Comparison of ENCODE assay signal across 8 cellular contexts in genomic region chr17:10697092-10698081, GRCh38. TPM values are rescaled to one million over a fixed set of nuclear protein-coding genes. Genes with fewer than 3 reads are reported as not detected.
DNase-seq lines count a peak whose midpoint lies in the region; ATAC-seq and TF ChIP-seq lines count a peak whose summit lies in the region.

ADPRM (plus strand) TSS chr17:10697594; CDS start chr17:10704927, 7,333 bp downstream.
SCO1 (minus strand) TSS chr17:10697533; CDS start chr17:10697507, 26 bp downstream.

- H3K4me1 Mint-ChIP-seq in GM23338 (peaks cover 9% of the 10 kb centered on the region; the same call in 2 of the 3 replicates), natural killer cell (peaks cover 49 to 50% of the 10 kb centered on the region in 2 donors)

- H3K4me3 Mint-ChIP-seq in GM23338, result peak within 1 kb of the TSS; percentile 94
- peak within 1 kb of the TSS; percentile 98 for H3K4me3 Mint-ChIP-seq in natural killer cell

- no peaks in the 10 kb centered on the region for H3K27me3 ChIP-seq in GM23338 (ENCODE audit: insufficient read depth)

- CTCF ChIA-PET in RWPE1 (lab: Yijun Ruan, JAX), result no interaction called here

- H3K9me2 ChIP-seq in GM23338 (ENCODE audit: insufficient read depth), result no peaks in the 10 kb centered on the region

- H3K4me2 ChIP-seq in GM23338, result peak within 1 kb of the TSS; percentile 88

- POLR2A ChIA-PET in RWPE1 (lab: Yijun Ruan, JAX; ENCODE audit: low non-redundant PET), result no interaction called here

- H3F3A ChIP-seq in GM23338 (replicated peaks; ENCODE audit: low read depth), result no peaks in the 10 kb centered on the region

- H4K20me1 ChIP-seq in GM23338 (replicated peaks; ENCODE audit: insufficient read depth), result peaks cover 22% of the 10 kb centered on the region

- ATAC-seq in GM23338 (peak; percentile 98), natural killer cell (peak; percentile 92 to 99 (median 96))

- H3K4me3 ChIP-seq in GM23338, result peak within 1 kb of the TSS; percentile 58

- TF ChIP-seq CTCF in GM23338 (conservative IDR thresholded peaks at IDR 0.05; ENCODE audit: low read depth in 2 of 2) (peak; percentile 11 to 26; a peak in 1 of 4 replicates), RWPE1 (conservative IDR thresholded peaks at IDR 0.05; ENCODE audit: low read depth) (no peak), natural killer cell (IDR thresholded peaks at IDR 0.05) (peak; percentile 43)

- intact Hi-C loops in natural killer cell (cut with micrococcal nuclease), result no loop called here

- peaks cover 61% of the 10 kb centered on the region for H3K79me2 ChIP-seq in GM23338 (replicated peaks; ENCODE audit: insufficient read depth)

- no peaks in the 10 kb centered on the region; the same call in 1 of the 2 replicates for H3K4me1 ChIP-seq in GM23338 (ENCODE audit: insufficient read depth)

- peak within 1 kb of the TSS; percentile 30; the same call in 1 of the 2 replicates for H2AFZ ChIP-seq in GM23338

- DNase-seq in ELF-1 (ENCODE audit: low read depth, low spot score) (peak; percentile 96), GM23338 (ENCODE audit: low spot score) (peak; percentile 99), LHCN-M2 (ENCODE audit: low read depth) (peak; percentile 92), RWPE1 (ENCODE audit: low spot score) (peak; percentile 84), fibroblast of peridontal ligament (ENCODE audit: extremely low read depth) (peak; percentile 91), natural killer cell (peak; percentile 83)
- peak; percentile 87 for DNase-seq in activated T-helper 9 cell treated with anti-CD3 and anti-CD28 coated beads, Interleukin-2, amount 50 U/mL, for 16 hours (ENCODE audit: low read depth)
- peak; percentile 91 for DNase-seq in stimulated activated naive CD4-positive, alpha-beta T cell treated with Interleukin-2 at 50 U/mL for 16 hours (lab: John Stamatoyannopoulos, UW)

- H3K27ac ChIP-seq in GM23338 (ENCODE audit: low read depth) (peak within 1 kb of the TSS; percentile 82), RWPE1 (peak within 1 kb of the TSS; percentile 93)

- H3K36me3 Mint-ChIP-seq in GM23338 (ENCODE audit: low read depth) (peaks cover 36% of the 10 kb centered on the region), natural killer cell (peaks cover 10% of the 10 kb centered on the region)

- H3K27ac Mint-ChIP-seq in GM23338 (peak within 1 kb of the TSS; percentile 95), natural killer cell (peak within 1 kb of the TSS; percentile 93)

- peaks cover 3% of the 10 kb centered on the region for H3K27me3 Mint-ChIP-seq in GM23338 (ENCODE audit: insufficient read depth, low read depth, poor library complexity)
- H3K27me3 Mint-ChIP-seq in natural killer cell (ENCODE audit: low read depth in 2 of 2), result no peaks in the 10 kb centered on the region

- H3K9me3 Mint-ChIP-seq in GM23338, result no peaks in the 10 kb centered on the region
- no peaks in the 10 kb centered on the region for H3K9me3 Mint-ChIP-seq in natural killer cell

- peaks cover 28% of the 10 kb centered on the region for H3K36me3 ChIP-seq in GM23338 (ENCODE audit: insufficient read depth)

TF ChIP-seq in GM23338, 12 proteins besides CTCF, POLR2A, EP300 and RAD21 (continues in another document):
- TF ChIP-seq EZH2 (IDR thresholded peaks at IDR 0.05; ENCODE audit: low read depth, unreplicated experiment) (no peak), CREB1 (CRISPR knock-in tag; IDR thresholded peaks at IDR 0.05; ENCODE audit: low read depth) (peak; percentile 49), ZNF114 (CRISPR knock-in tag; IDR thresholded peaks at IDR 0.05) (no peak), ETS1 (IDR thresholded peaks at IDR 0.05) (peak; percentile 76), JUNB (IDR thresholded peaks at IDR 0.05; ENCODE audit: unreplicated experiment) (no peak), POLR2AphosphoS5 (IDR thresholded peaks at IDR 0.05; ENCODE audit: low read depth) (peak; percentile 87), STAT1 (IDR thresholded peaks at IDR 0.05; ENCODE audit: unreplicated experiment) (no peak), REST (IDR thresholded peaks at IDR 0.05; ENCODE audit: unreplicated experiment) (no peak), EZH2phosphoT487 (IDR thresholded peaks at IDR 0.05; ENCODE audit: unreplicated experiment) (no peak), ZNF331 (CRISPR knock-in tag; IDR thresholded peaks at IDR 0.05; ENCODE audit: low read depth) (no peak)

RNA-seq across cellular contexts. Expression of gene ADPRM, which starts in this region (rescaled TPM):
- 4.8 and 8.8 TPM in 2 replicates for total RNA-seq in GM23338 (2014; rRNA removed; shearing (Covaris generic))
- 6.8 and 7.6 TPM in 2 replicates for polyA plus RNA-seq in GM23338 (2016; fragmentation: Nextera tagmentation; extraction: Ambion mirVana)
- total RNA-seq in LHCN-M2 (2014; rRNA removed) (7.3 and 9.4 TPM in 2 replicates), natural killer cell (10 to 100 TPM in 1 of 3 donors, 1 to 10 TPM in 2; 9.5 to 10.7 (median 9.5) TPM)
- polyA plus RNA-seq in LHCN-M2 (2012), result 6.0 TPM

RNA-seq across cellular contexts. Expression of gene SCO1, which starts in this region (rescaled TPM):
- total RNA-seq in GM23338 (2014; rRNA removed; shearing (Covaris generic)), result 69.4 and 72.5 TPM in 2 replicates
- polyA plus RNA-seq in GM23338 (2016; fragmentation: Nextera tagmentation; extraction: Ambion mirVana), result 37.6 and 43.9 TPM in 2 replicates
- total RNA-seq in LHCN-M2 (2014; rRNA removed), result 37.0 and 40.7 TPM in 2 replicates
- 18.9 TPM for polyA plus RNA-seq in LHCN-M2 (2012)
- total RNA-seq in natural killer cell, result 10 to 100 TPM; 13.4 to 22.9 (median 18.8) TPM

Comparison
In these comparisons a context has a peak if more than half of its experiments do, and no peak if none do; other contexts are left out.
1. Peak in every context shown above with its lines: DNase-seq, ATAC-seq, H3K4me3 ChIP-seq and H3K27ac ChIP-seq.